In genomic region chr10:4541292-4541691, GRCh38 we compare ENCODE assay signal across 12 cellular contexts.
DNase-seq lines count a peak whose midpoint lies in the region; ATAC-seq and TF ChIP-seq lines count a peak whose summit lies in the region.
"Had no signal": no experiment of that assay in that cellular context is flagged by ENCODE, and none has a peak within 500 bp of the region (broad histone marks: within the 10 kb centered on the region; RNA-seq: fewer than 3 reads in every experiment).

No MANE protein-coding gene starts in this region.

- H3K4me1 ChIP-seq in PC-3 (ENCODE audit: insufficient read depth, low read length) (peaks cover 17% of the 10 kb centered on the region), esophagus (ENCODE audit: control insufficient read depth in 2 of 2, insufficient read depth in 2 of 2, low read length in 1 of 2) (peaks cover 0 to 10% of the 10 kb centered on the region in 2 donors)
- H3K4me1 ChIP-seq in CD8-positive, alpha-beta memory T cell (ENCODE audit: insufficient read depth, low read length): no peaks in the 10 kb centered on the region
- H3K4me1 ChIP-seq: breast epithelium, testis had no signal

- H3K9me2 ChIP-seq in PC-3 (replicated peaks; ENCODE audit: low read length): no peaks in the 10 kb centered on the region

- peak overlapping the region; percentile 42; the same call in 1 of the 2 replicates for H2AFZ ChIP-seq in PC-3 (ENCODE audit: low read length)

- ATAC-seq in PC-3 (peak; percentile 100), GM19023 (IDR thresholded peaks at IDR 0.05; ENCODE audit: unreplicated experiment) (no peak)

- H3K9me3 ChIP-seq in PC-3 (ENCODE audit: low read length): no peaks in the 10 kb centered on the region
- H3K9me3 ChIP-seq in esophagus (ENCODE audit: control insufficient read depth in 2 of 2, insufficient read depth in 1 of 2, low read depth in 1 of 2, low read length in 1 of 2): no peaks in the 10 kb centered on the region
- no peaks in the 10 kb centered on the region for H3K9me3 ChIP-seq in CD8-positive, alpha-beta memory T cell (ENCODE audit: low read length)
- H3K9me3 ChIP-seq: testis had no signal

- CTCF ChIA-PET in PC-3 (lab: Charles Lee): no interaction called here
- CTCF ChIA-PET in CD8-positive, alpha-beta memory T cell (lab: Charles Lee): no interaction called here

- TF ChIP-seq CTCF in C4-2B (conservative IDR thresholded peaks at IDR 0.05) (0 out of 2 replicates have a peak, but pooled peaks have one; percentile 8), PC-3 (conservative IDR thresholded peaks at IDR 0.05; ENCODE audit: low read depth, low read length) (peak; percentile 37; the same call in 1 of the 2 replicates)

- no peak overlapping the region for H3K27ac Mint-ChIP-seq in CD8-positive, alpha-beta memory T cell

- H3K27ac ChIP-seq in C4-2B (no peak overlapping the region), PC-3 (ENCODE audit: low read length) (peak overlapping the region; percentile 97), esophagus (ENCODE audit: low read depth in 2 of 2, low read length in 1 of 2) (peak overlapping the region; percentile 53 to 74)
- no peak overlapping the region for H3K27ac ChIP-seq in CD8-positive, alpha-beta memory T cell (ENCODE audit: low read depth, low read length)
- H3K27ac ChIP-seq: breast epithelium, testis had no signal

- no peak overlapping the region for H3K4me3 ChIP-seq in PC-3 (ENCODE audit: low read length)
- H3K4me3 ChIP-seq in esophagus (ENCODE audit: low read depth in 1 of 2, low read length in 2 of 2): no peak overlapping the region
- H3K4me3 ChIP-seq in CD8-positive, alpha-beta memory T cell (ENCODE audit: low read length): no peak overlapping the region
- H3K4me3 ChIP-seq: breast epithelium, testis had no signal

- H3K36me3 Mint-ChIP-seq in CD8-positive, alpha-beta memory T cell: peaks cover 0 to 7% (median 0%) of the 10 kb centered on the region in 3 donors

- peaks cover 4 to 19% of the 10 kb centered on the region in 2 donors for H3K27me3 Mint-ChIP-seq in CD8-positive, alpha-beta memory T cell

- H4K20me1 ChIP-seq in PC-3 (ENCODE audit: low read length): no peaks in the 10 kb centered on the region

- no peak overlapping the region for H3K4me3 Mint-ChIP-seq in CD8-positive, alpha-beta memory T cell

- DNase-seq in PC-3: peak; percentile 88
- DNase-seq in myocyte (ENCODE audit: low read depth): peak; percentile 92
- DNase-seq in CD8-positive, alpha-beta memory T cell: no peak
- DNase-seq in SKM-1 treated with dmso at 0.1 percent for 144 hours (lab: John Stamatoyannopoulos, UW; ENCODE audit: unreplicated experiment): no peak
- DNase-seq in pons (ENCODE audit: low spot score): no peak
- DNase-seq: activated CD4-positive, alpha-beta T cell treated with anti-CD3 and anti-CD28 coated beads, Interleukin-2, amount 50 U/mL, for 48 hours; kidney; testis had no signal

- H3K27me3 ChIP-seq in PC-3 (ENCODE audit: low read length) (no peaks in the 10 kb centered on the region), esophagus (ENCODE audit: control insufficient read depth in 1 of 2, insufficient read depth in 2 of 2, low read length in 2 of 2) (no peaks in the 10 kb centered on the region)
- no peaks in the 10 kb centered on the region for H3K27me3 ChIP-seq in CD8-positive, alpha-beta memory T cell (ENCODE audit: insufficient read depth, low read length, poor library complexity, severe bottlenecking)
- H3K27me3 ChIP-seq: breast epithelium, testis had no signal

- no TSS peak for BruUV-seq in PC-3 (replicated peaks; lab: Mats Ljungman, UMichigan)

- H3F3A ChIP-seq in PC-3 (ENCODE audit: low read length, unreplicated experiment): no peaks in the 10 kb centered on the region

- intact Hi-C loops in PC-3 (cut with micrococcal nuclease): loop anchor here (2.0 to 10.0 kb wide), 4 partner anchors 114 to 260 kb away; no protein-coding TSS in a partner anchor

- peaks cover 0 to under 1% (median under 1%) of the 10 kb centered on the region in 3 donors for H3K4me1 Mint-ChIP-seq in CD8-positive, alpha-beta memory T cell

- no peaks in the 10 kb centered on the region for H3K79me2 ChIP-seq in PC-3 (ENCODE audit: low read length)

- no peak overlapping the region for H3K4me2 ChIP-seq in PC-3 (ENCODE audit: low read length)

- peaks cover 0 to 17% (median 7%) of the 10 kb centered on the region in 5 donors for H3K9me3 Mint-ChIP-seq in CD8-positive, alpha-beta memory T cell

- no peaks in the 10 kb centered on the region for H3K36me3 ChIP-seq in PC-3 (ENCODE audit: low read depth, low read length)
- H3K36me3 ChIP-seq in esophagus (ENCODE audit: control insufficient read depth in 2 of 2, insufficient read depth in 2 of 2, low read length in 1 of 2): no peaks in the 10 kb centered on the region
- no peaks in the 10 kb centered on the region for H3K36me3 ChIP-seq in CD8-positive, alpha-beta memory T cell (ENCODE audit: insufficient read depth, low read length)
- H3K36me3 ChIP-seq: breast epithelium had no signal

- H3K9ac ChIP-seq in PC-3 (ENCODE audit: low read length): peak overlapping the region; percentile 72

- POLR2A ChIA-PET in PC-3 (lab: Charles Lee; ENCODE audit: unreplicated experiment): interaction anchor here (0.6 kb wide), 1 partner anchor 170 kb away, joined by 3 read pairs; no protein-coding TSS in a partner anchor
- POLR2A ChIA-PET in CD8-positive, alpha-beta memory T cell (lab: Charles Lee): no interaction called here

Comparison
In these comparisons a context has a peak if more than half of its experiments do, and no peak if none do; other contexts are left out.
1. H3K27ac ChIP-seq: peak in PC-3 (single experiment) and esophagus (2 of 2); none in C4-2B (single experiment) and CD8-positive, alpha-beta memory T cell (single experiment).
2. DNase-seq: peak in PC-3 (single experiment) and myocyte (single experiment); none in CD8-positive, alpha-beta memory T cell (0 of 5), SKM-1 treated with dmso at 0.1 percent for 144 hours (single experiment) and pons (single experiment).